ENCODE assay signal across 8 cellular contexts in genomic region chrX:136708348-136708747, GRCh38.
DNase-seq lines count a peak whose midpoint lies in the region; ATAC-seq and TF ChIP-seq lines count a peak whose summit lies in the region.

No MANE protein-coding gene starts in this region.

- intact Hi-C loops in spleen (cut with DNase I; ENCODE audit: low total_unique reads): no loop called here

- peaks cover 0 to 29% (median 15%) of the 10 kb centered on the region in 6 donors for H3K4me1 ChIP-seq in spleen

- TF ChIP-seq CTCF in LNCAP (IDR thresholded peaks at IDR 0.05) (peak; percentile 55), chondrocyte (IDR thresholded peaks at IDR 0.05) (peak; percentile 75), spleen (IDR thresholded peaks at IDR 0.05 in 8 of 11, conservative IDR thresholded peaks at IDR 0.05 in 3 of 11) (peak in 6 of 11 experiments; percentile 8 to 44 (median 26))

- peaks cover 29% of the 10 kb centered on the region for H3K4me1 Mint-ChIP-seq in activated naive CD4-positive, alpha-beta T cell treated with anti-CD3 and anti-CD28 coated beads, Interleukin-2, amount 50 U/mL, for 24 hours
- H3K4me1 Mint-ChIP-seq in chondrocyte (ENCODE audit: low read depth): peaks cover 16% of the 10 kb centered on the region

- ATAC-seq in HG02623 (IDR thresholded peaks at IDR 0.05; ENCODE audit: unreplicated experiment): no peak
- no peak for ATAC-seq in GM19455 (IDR thresholded peaks at IDR 0.05; ENCODE audit: unreplicated experiment)

- no peaks in the 10 kb centered on the region for H3K27me3 Mint-ChIP-seq in activated naive CD4-positive, alpha-beta T cell treated with anti-CD3 and anti-CD28 coated beads, Interleukin-2, amount 50 U/mL, for 24 hours
- H3K27me3 Mint-ChIP-seq in chondrocyte (ENCODE audit: low read depth): no peaks in the 10 kb centered on the region

- H3K9me3 ChIP-seq in spleen: no peaks in the 10 kb centered on the region

- H3K36me3 Mint-ChIP-seq in activated naive CD4-positive, alpha-beta T cell treated with anti-CD3 and anti-CD28 coated beads, Interleukin-2, amount 50 U/mL, for 24 hours: peaks cover 10% of the 10 kb centered on the region
- H3K36me3 Mint-ChIP-seq in chondrocyte (ENCODE audit: low read depth): no peaks in the 10 kb centered on the region

- no peaks in the 10 kb centered on the region for H3K27me3 ChIP-seq in spleen (replicated peaks in 1 of 7)

- peak overlapping the region; percentile 68 for H3K27ac Mint-ChIP-seq in activated naive CD4-positive, alpha-beta T cell treated with anti-CD3 and anti-CD28 coated beads, Interleukin-2, amount 50 U/mL, for 24 hours
- H3K27ac Mint-ChIP-seq in chondrocyte (ENCODE audit: unreplicated experiment): no peak overlapping the region

- peaks cover 0 to 65% (median 17%) of the 10 kb centered on the region in 6 donors for H3K36me3 ChIP-seq in spleen

- H3K4me3 ChIP-seq in spleen: no peak overlapping the region

- DNase-seq in activated naive CD4-positive, alpha-beta T cell treated with anti-CD3 and anti-CD28 coated beads, Interleukin-2, amount 50 U/mL, for 16 hours: no peak
- DNase-seq in chondrocyte (ENCODE audit: low spot score): no peak
- DNase-seq in spleen: no peak
- no peak for DNase-seq in SIG-M5 treated with dmso at 0.1 percent for 504 hours (lab: John Stamatoyannopoulos, UW; ENCODE audit: unreplicated experiment)

- no peak for TF ChIP-seq POLR2A in spleen (IDR thresholded peaks at IDR 0.05)

- H3K27ac ChIP-seq in spleen: no peak overlapping the region

- no peak overlapping the region for H3K4me3 Mint-ChIP-seq in activated naive CD4-positive, alpha-beta T cell treated with anti-CD3 and anti-CD28 coated beads, Interleukin-2, amount 50 U/mL, for 24 hours
- H3K4me3 Mint-ChIP-seq in chondrocyte (ENCODE audit: unreplicated experiment): no peak overlapping the region

- WGBS in spleen, 5 donors: 61 to 88% (median 69%) methylated on average over 1 of the region's 1 CpG

- H3K9me3 Mint-ChIP-seq in activated naive CD4-positive, alpha-beta T cell treated with anti-CD3 and anti-CD28 coated beads, Interleukin-2, amount 50 U/mL, for 24 hours: no peaks in the 10 kb centered on the region
- H3K9me3 Mint-ChIP-seq in chondrocyte (ENCODE audit: low read depth): peaks cover 3% of the 10 kb centered on the region
